9 cellular contexts compared by ENCODE assay signal in genomic region chr5:168291281-168291960, GRCh38. TPM values are rescaled to one million over a fixed set of nuclear protein-coding genes. Genes with fewer than 3 reads are reported as not detected.
DNase-seq lines count a peak whose midpoint lies in the region; ATAC-seq and TF ChIP-seq lines count a peak whose summit lies in the region.
"Had no signal": no experiment of that assay in that cellular context is flagged by ENCODE, and none has a peak within 500 bp of the region (broad histone marks: within the 10 kb centered on the region; RNA-seq: fewer than 3 reads in every experiment).

TSS of gene WWC1 (plus strand) at chr5:168291645. CDS start at chr5:168292153, 508 bp downstream.

- no peak within 1 kb of the TSS for H3K27ac Mint-ChIP-seq in neural progenitor cell

- no peaks in the 10 kb centered on the region for H3K36me3 Mint-ChIP-seq in neural progenitor cell

- H3K4me1 Mint-ChIP-seq in neural progenitor cell = peaks cover 55% of the 10 kb centered on the region

- no peaks in the 10 kb centered on the region for H3K36me3 ChIP-seq in fibroblast of lung (ENCODE audit: control insufficient read depth, insufficient read depth, low read length)
- H3K36me3 ChIP-seq in neural progenitor cell = no peaks in the 10 kb centered on the region

- H3K9me3 ChIP-seq in fibroblast of lung (ENCODE audit: control insufficient read depth, insufficient read depth, low read depth, low read length) (no peaks in the 10 kb centered on the region), neural progenitor cell (ENCODE audit: low read depth) (no peaks in the 10 kb centered on the region)

- peak within 1 kb of the TSS; percentile 70 for H3K4me2 ChIP-seq in fibroblast of lung (ENCODE audit: extremely low read depth, insufficient read depth, low read length)
- H3K4me2 ChIP-seq in neural progenitor cell = peak within 1 kb of the TSS; percentile 94

- H3K27me3 ChIP-seq in fibroblast of lung (ENCODE audit: control insufficient read depth, insufficient read depth, low read length) (peaks cover under 1% of the 10 kb centered on the region), neural progenitor cell (peaks cover 20% of the 10 kb centered on the region)

- H3K4me1 ChIP-seq in fibroblast of lung (ENCODE audit: control insufficient read depth, extremely low read depth, insufficient read depth, low read length) (no peaks in the 10 kb centered on the region), neural progenitor cell (peaks cover 28% of the 10 kb centered on the region)

- H3K79me2 ChIP-seq in fibroblast of lung (ENCODE audit: control insufficient read depth, insufficient read depth, low read length) (no peaks in the 10 kb centered on the region), neural progenitor cell (ENCODE audit: low read depth) (peaks cover 27% of the 10 kb centered on the region)

- TF ChIP-seq CTCF in fibroblast of lung (conservative IDR thresholded peaks at IDR 0.05 in 1 of 2, IDR thresholded peaks at IDR 0.05 in 1 of 2; ENCODE audit: low read depth in 1 of 2, low read length in 2 of 2) (no peak), neural progenitor cell (IDR thresholded peaks at IDR 0.05) (peak; percentile 53)

- H2AFZ ChIP-seq in fibroblast of lung (ENCODE audit: low read length) (peak within 1 kb of the TSS; percentile 54), neural progenitor cell (replicated peaks) (peak within 1 kb of the TSS; percentile 95)

- H4K20me1 ChIP-seq in fibroblast of lung (ENCODE audit: control insufficient read depth, extremely low read depth, insufficient read depth, low read length) (no peaks in the 10 kb centered on the region), neural progenitor cell (ENCODE audit: low read depth) (peaks cover 20% of the 10 kb centered on the region)

- peaks cover 24% of the 10 kb centered on the region for H3K27me3 Mint-ChIP-seq in neural progenitor cell (ENCODE audit: insufficient read depth, low read depth)

- ATAC-seq in HG03354 (IDR thresholded peaks at IDR 0.05; ENCODE audit: poor library complexity, severe bottlenecking, unreplicated experiment) = peak; percentile 82

- H3K4me3 Mint-ChIP-seq in neural progenitor cell = peak within 1 kb of the TSS; percentile 91

- H3K9ac ChIP-seq in fibroblast of lung (ENCODE audit: insufficient read depth, low read length) (peak within 1 kb of the TSS; percentile 28), neural progenitor cell (no peak within 1 kb of the TSS)

- DNase-seq in CD1c-positive myeloid dendritic cell (ENCODE audit: extremely low spot score) (peak; percentile 35), GM19240 (ENCODE audit: insufficient read length, low spot score) (peak; percentile 49), NCI-H774 (lab: John Stamatoyannopoulos, UW) (peak; percentile 89), activated T-cell treated with anti-CD3 and anti-CD28 coated beads for 4 hours (peak; percentile 13), fibroblast of lung (ENCODE audit: low read depth in 2 of 2) (peak; percentile 22 to 40), neural progenitor cell (ENCODE audit: low spot score) (peak; percentile 92), ureter (ENCODE audit: low spot score) (peak; percentile 80)

- peaks cover 32% of the 10 kb centered on the region for H3F3A ChIP-seq in neural progenitor cell (ENCODE audit: low read depth)

- peaks cover 3% of the 10 kb centered on the region for H3K9me3 Mint-ChIP-seq in neural progenitor cell

- H3K4me3 ChIP-seq in fibroblast of lung (replicated peaks in 1 of 4; ENCODE audit: control extremely low read depth in 1 of 4, insufficient read depth in 1 of 4, low read depth in 3 of 4, low read length in 4 of 4) (peak within 1 kb of the TSS; percentile 41 to 64 (median 54)), neural progenitor cell (peak within 1 kb of the TSS; percentile 94)

- H3K27ac ChIP-seq in fibroblast of lung (ENCODE audit: insufficient read depth, low read length) (no peak within 1 kb of the TSS), neural progenitor cell (no peak within 1 kb of the TSS)

RNA-seq across cellular contexts. Expression of gene WWC1, which starts in this region (rescaled TPM):
- total RNA-seq in fibroblast of lung (2.5 and 4.9 TPM in 2 replicates), neural progenitor cell (ENCODE audit: low replicate concordance) (6.3 and 6.7 TPM in 2 replicates), ureter (95.2 TPM)
- polyA plus RNA-seq in fibroblast of lung = 3.2 and 3.3 TPM in 2 replicates
- polyA plus RNA-seq in fibroblast of lung (2012) = 4.2 and 5.5 TPM in 2 replicates
- 10.0 and 12.1 TPM in 2 replicates for polyA minus RNA-seq in fibroblast of lung (ENCODE audit: low replicate concordance)
- total RNA-seq: T-helper 2 cell treated with Interferon-gamma antibody and Interleukin-4, amounts not matched to agents 100 ng/mL and 5 ng/mL, for 36 hours had no signal

Comparison
In these comparisons a context has a peak if more than half of its experiments do, and no peak if none do; other contexts are left out.
1. RNA of gene WWC1 (total RNA-seq): 95.2 TPM in ureter (single experiment); 6.3 to 6.7 TPM in neural progenitor cell and 2.5 to 4.9 TPM in fibroblast of lung; every median in the first group is over 10 times any median in the second.
2. DNase-seq: peak in every context shown above with its lines; median percentile 92 in neural progenitor cell; 89 in NCI-H774; 80 in ureter; 49 in GM19240; 35 in CD1c-positive myeloid dendritic cell; 31 in fibroblast of lung; 13 in activated T-cell treated with anti-CD3 and anti-CD28 coated beads for 4 hours.